ENCODE assay signal across 8 cellular contexts in the genomic region with DNA sequence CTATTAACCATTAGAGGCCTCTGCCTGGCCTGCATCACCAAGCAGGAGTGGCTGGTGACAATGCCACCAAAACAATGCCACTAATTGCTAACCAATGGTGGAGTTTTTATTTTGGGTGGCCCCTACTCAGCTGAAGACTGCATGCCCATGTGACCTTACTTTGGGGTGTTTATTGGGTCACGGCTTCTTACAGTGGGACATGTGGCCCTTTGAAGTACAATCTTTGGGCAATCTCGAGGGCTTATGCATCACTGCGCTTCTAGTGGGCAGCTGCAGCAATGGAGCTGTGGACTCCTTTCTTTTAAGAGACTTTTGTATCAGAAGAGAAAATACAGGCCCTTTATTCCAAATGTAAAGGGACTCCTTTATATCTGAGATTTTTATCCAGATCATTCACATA.
"Had no signal": no experiment of that assay in that cellular context is flagged by ENCODE, and none has a peak within 500 bp of the region (broad histone marks: within the 10 kb centered on the region; RNA-seq: fewer than 3 reads in every experiment).

No MANE protein-coding gene starts in this region.

- FAIRE-seq: G401.6, GM12878, GM12891, GM12892, GM18507, GM19239 had no signal

- H3K4me3 ChIP-seq: GM12878 had no signal

- ATAC-seq: GM12878 had no signal

- DNase-seq: GDM1, GF-D8 had no signal
